16 cellular contexts compared by ENCODE assay signal in genomic region chr6:108464506-108465084, GRCh38.
DNase-seq lines count a peak whose midpoint lies in the region; ATAC-seq and TF ChIP-seq lines count a peak whose summit lies in the region.
"Had no signal": no experiment of that assay in that cellular context is flagged by ENCODE, and none has a peak within 500 bp of the region (broad histone marks: within the 10 kb centered on the region; RNA-seq: fewer than 3 reads in every experiment).

No MANE protein-coding gene starts in this region.

- CTCF ChIA-PET in HEK293T (lab: Yijun Ruan, JAX): interaction anchor here (0.7 to 0.8 kb wide), 2 partner anchors 9 to 352 kb away, joined by 3 to 6 read pairs; no protein-coding TSS in a partner anchor

- POLR2A ChIA-PET in HEK293T (lab: Yijun Ruan, JAX): no interaction called here

- peak overlapping the region; percentile 70 for H3K9ac ChIP-seq in SK-N-MC (ENCODE audit: insufficient read length)

- H3K27ac ChIP-seq in SK-N-MC: peak overlapping the region; percentile 96

- H3K36me3 ChIP-seq in SK-N-MC (ENCODE audit: insufficient read depth, low read length): no peaks in the 10 kb centered on the region
- H3K36me3 ChIP-seq: MG63 had no signal

- DNase-seq in ELR (ENCODE audit: low read depth) (peak; percentile 48), HT1080 (ENCODE audit: low read depth) (peak; percentile 39), SK-N-MC (ENCODE audit: low read depth, low spot score) (no peak), kidney tubule cell (ENCODE audit: low spot score) (peak; percentile 7), HEK293T (ENCODE audit: extremely low spot score) (no peak), T-helper 1 cell (no peak), hepatic stellate cell (ENCODE audit: low spot score) (no peak)
- DNase-seq: activated CD4-positive, alpha-beta T cell treated with anti-CD3 and anti-CD28 coated beads for 4 hours; activated CD8-positive, alpha-beta memory T cell treated with anti-CD3 and anti-CD28 coated beads, Interleukin-2, amount 50 U/mL, for 48 hours; Calu3; GDM1; MG63; nephron progenitor cell; SHP77 treated with DMSO at 0.1 percent for 48 hours; trophoblast cell had no signal

- H3K4me3 ChIP-seq in SK-N-MC: peak overlapping the region; percentile 66
- H3K4me3 ChIP-seq: MG63 had no signal

- H3K9me3 ChIP-seq in SK-N-MC (ENCODE audit: low read depth, low read length): no peaks in the 10 kb centered on the region
- H3K9me3 ChIP-seq: MG63 had no signal

- ATAC-seq in GM21717 (IDR thresholded peaks at IDR 0.05; ENCODE audit: unreplicated experiment): no peak

TF ChIP-seq in HEK293T, 16 proteins besides CTCF, POLR2A, EP300 and RAD21:
- TF ChIP-seq SUZ12 (IDR thresholded peaks at IDR 0.05) (no peak), SP1 (IDR thresholded peaks at IDR 0.05) (no peak), L3MBTL2 (conservative IDR thresholded peaks at IDR 0.05) (no peak), FOXA1 (IDR thresholded peaks at IDR 0.05) (no peak), LEF1 (IDR thresholded peaks at IDR 0.05; ENCODE audit: borderline replicate concordance) (no peak), FOXM1 (IDR thresholded peaks at IDR 0.05; ENCODE audit: borderline replicate concordance) (no peak), ARNT (IDR thresholded peaks at IDR 0.05) (no peak), HDGF (IDR thresholded peaks at IDR 0.05; ENCODE audit: borderline replicate concordance) (no peak), NFRKB (IDR thresholded peaks at IDR 0.05) (no peak)

Comparison
In these comparisons a context has a peak if more than half of its experiments do, and no peak if none do; other contexts are left out.
1. DNase-seq: peak in ELR (single experiment), HT1080 (single experiment) and kidney tubule cell (single experiment); none in SK-N-MC (single experiment), HEK293T (single experiment), T-helper 1 cell (0 of 5) and hepatic stellate cell (single experiment).